ENCODE assay signal across 14 cellular contexts in the genomic region with DNA sequence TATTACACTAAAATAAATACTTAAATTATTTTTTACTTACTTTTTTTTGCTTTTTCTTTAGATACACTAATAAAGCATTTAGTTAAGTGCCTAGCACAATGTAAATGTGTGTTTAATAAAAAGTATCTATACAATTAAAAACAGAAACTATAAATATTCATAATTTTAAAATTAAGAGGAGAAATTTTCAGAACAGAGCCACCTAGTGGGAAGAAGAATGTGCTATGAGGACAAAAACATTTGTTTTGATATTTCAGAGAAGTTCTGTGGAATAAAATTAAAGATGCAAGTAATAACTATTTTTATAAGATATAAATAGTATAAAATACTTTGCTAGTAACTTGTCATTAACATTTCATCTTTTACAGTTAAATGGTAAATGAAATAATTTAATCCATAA. TPM values are rescaled to one million over a fixed set of nuclear protein-coding genes. Genes with fewer than 3 reads are reported as not detected.
DNase-seq lines count a peak whose midpoint lies in the region; ATAC-seq and TF ChIP-seq lines count a peak whose summit lies in the region.
"Had no signal": no experiment of that assay in that cellular context is flagged by ENCODE, and none has a peak within 500 bp of the region (broad histone marks: within the 10 kb centered on the region; RNA-seq: fewer than 3 reads in every experiment).

No MANE protein-coding gene starts in this region.

- H3K79me2 ChIP-seq in DND-41 (ENCODE audit: insufficient read depth, low read length), result no peaks in the 10 kb centered on the region

- CTCF ChIA-PET in A673 (lab: Charles Lee), result interaction anchor here (0.6 kb wide), 1 partner anchor 312 kb away, joined by 3 read pairs; no protein-coding TSS in a partner anchor
- CTCF ChIA-PET in RWPE1 (lab: Yijun Ruan, JAX), result interaction anchor here (0.6 to 1.5 kb wide), 7 partner anchors 20 to 1946 kb away, joined by 3 to 7 read pairs (median 5); no protein-coding TSS in a partner anchor

- no peak overlapping the region for H3K9ac ChIP-seq in DND-41 (ENCODE audit: low read depth, low read length)

- H3K4me1 ChIP-seq in A673 (ENCODE audit: insufficient read depth, low read length, poor library complexity, severe bottlenecking), result no peaks in the 10 kb centered on the region
- peaks cover 34% of the 10 kb centered on the region for H3K4me1 ChIP-seq in DND-41 (ENCODE audit: insufficient read depth, low read length)

- no peaks in the 10 kb centered on the region for H4K20me1 ChIP-seq in DND-41 (ENCODE audit: insufficient read depth, low read length)

- H3K4me2 ChIP-seq in DND-41 (ENCODE audit: insufficient read depth, low read length), result no peak overlapping the region

- TF ChIP-seq CTCF in A673 (conservative IDR thresholded peaks at IDR 0.05; ENCODE audit: low read depth, low read length), result peak; percentile 59
- peak; percentile 38 for TF ChIP-seq CTCF in DND-41 (IDR thresholded peaks at IDR 0.05; ENCODE audit: borderline replicate concordance, extremely low read depth, low read length, poor library complexity, severe bottlenecking)
- peak; percentile 54; the same call in 1 of the 2 replicates for TF ChIP-seq CTCF in RWPE1 (conservative IDR thresholded peaks at IDR 0.05; ENCODE audit: low read depth)
- TF ChIP-seq CTCF in fibroblast of villous mesenchyme (IDR thresholded peaks at IDR 0.05; ENCODE audit: insufficient read depth, low read depth, low read length), result peak; percentile 45

- peaks cover 10% of the 10 kb centered on the region for H3K36me3 ChIP-seq in A673 (ENCODE audit: insufficient read depth, low read length, poor library complexity, severe bottlenecking)
- H3K36me3 ChIP-seq in DND-41 (ENCODE audit: insufficient read depth, low read length), result no peaks in the 10 kb centered on the region

- BruUV-seq in A673 (replicated peaks; lab: Mats Ljungman, UMichigan), result no TSS peak

- peak; percentile 18 for DNase-seq in A673 (ENCODE audit: low spot score)
- no peak for DNase-seq in DND-41
- no peak for DNase-seq in RWPE1 (ENCODE audit: low spot score)
- DNase-seq in fibroblast of villous mesenchyme (ENCODE audit: low read depth), result no peak
- no peak for DNase-seq in SHP77 treated with DMSO at 0.1 percent for 48 hours (lab: John Stamatoyannopoulos, UW)
- no peak for DNase-seq in NCI-H2107 treated with DMSO at 0.1 percent for 48 hours (lab: John Stamatoyannopoulos, UW; ENCODE audit: unreplicated experiment)
- DNase-seq: activated B cell treated with CpG ODN at 0.5 μM for 24 hours; activated naive CD4-positive, alpha-beta T cell treated with anti-CD3 and anti-CD28 coated beads, Interleukin-2, amount 10 ng/mL, durations not matched to agents 7 days and 5 days; NCI-H774 had no signal

- H3K27ac ChIP-seq in A673 (ENCODE audit: low read depth, low read length, poor library complexity, severe bottlenecking) (no peak overlapping the region), DND-41 (ENCODE audit: low read length) (no peak overlapping the region), RWPE1 (no peak overlapping the region)
- H3K27ac ChIP-seq: skin epidermis had no signal

- POLR2A ChIA-PET in A673 (lab: Charles Lee; ENCODE audit: low non-redundant PET) (no interaction called here), RWPE1 (lab: Yijun Ruan, JAX; ENCODE audit: low non-redundant PET) (no interaction called here)

- H3K4me3 ChIP-seq in A673 (ENCODE audit: low read depth, low read length, poor library complexity, severe bottlenecking) (no peak overlapping the region), DND-41 (ENCODE audit: low read depth in 1 of 2, low read length in 2 of 2) (no peak overlapping the region), fibroblast of villous mesenchyme (ENCODE audit: low read depth, low read length) (no peak overlapping the region)
- H3K4me3 ChIP-seq: skin epidermis had no signal

- H3K9me3 ChIP-seq in A673 (ENCODE audit: low read depth, low read length, poor library complexity, severe bottlenecking) (no peaks in the 10 kb centered on the region), DND-41 (ENCODE audit: insufficient read depth, low read length, severe bottlenecking) (no peaks in the 10 kb centered on the region)

- ATAC-seq in DND-41 (ENCODE audit: insufficient read depth, low read depth) (no peak), GM21526 (IDR thresholded peaks at IDR 0.05; ENCODE audit: low FRiP score, unreplicated experiment) (no peak), HG03565 (IDR thresholded peaks at IDR 0.05; ENCODE audit: unreplicated experiment) (no peak)
- ATAC-seq: esophagus mucosa had no signal

- intact Hi-C loops in A673 (cut with micrococcal nuclease; ENCODE audit: unreplicated experiment), result no loop called here

- H2AFZ ChIP-seq in DND-41 (ENCODE audit: low read depth, low read length), result no peak overlapping the region

- H3K27me3 ChIP-seq in A673 (replicated peaks; ENCODE audit: insufficient read depth, low read depth, low read length, poor library complexity), result no peaks in the 10 kb centered on the region
- H3K27me3 ChIP-seq in DND-41 (ENCODE audit: insufficient read depth, low read length, poor library complexity), result no peaks in the 10 kb centered on the region

RNA-seq across cellular contexts. Expression of a gene that starts 33.6 kb away (rescaled TPM):
- total RNA-seq in A673 (2021) (not detected in 2 replicates), fibroblast of villous mesenchyme (not detected in 2 replicates)
- total RNA-seq: activated B cell treated with CpG ODN at 0.5 μM for 24 hours, esophagus mucosa, lung microvascular endothelial cell had no signal
